Comparison of ENCODE assay signal across 10 cellular contexts in the genomic region with DNA sequence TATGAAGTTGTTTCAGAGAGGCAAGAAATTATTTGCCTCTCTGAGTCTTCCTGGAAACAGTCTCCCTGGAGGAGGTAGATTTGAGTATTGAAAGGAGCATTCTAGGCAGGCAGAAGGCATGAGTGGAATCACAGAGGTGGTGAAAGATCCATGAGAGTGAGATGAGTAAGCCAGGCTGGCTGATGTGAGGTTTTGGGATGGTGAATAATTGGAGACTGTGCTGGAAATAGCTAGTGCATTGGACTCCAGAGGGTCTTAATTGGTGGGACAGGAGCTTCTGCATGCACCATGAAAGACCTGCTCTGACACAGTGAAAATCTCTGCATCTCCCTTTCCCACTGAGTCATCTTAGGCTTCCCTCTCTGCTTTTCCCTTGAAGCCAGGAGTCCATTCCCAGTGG. TPM values are rescaled to one million over a fixed set of nuclear protein-coding genes. Genes with fewer than 3 reads are reported as not detected.
DNase-seq lines count a peak whose midpoint lies in the region; ATAC-seq and TF ChIP-seq lines count a peak whose summit lies in the region.
"Had no signal": no experiment of that assay in that cellular context is flagged by ENCODE, and none has a peak within 500 bp of the region (broad histone marks: within the 10 kb centered on the region; RNA-seq: fewer than 3 reads in every experiment).

No MANE protein-coding gene starts in this region.

- no peak for TF ChIP-seq POLR2A in vagina (IDR thresholded peaks at IDR 0.05)

- DNase-seq in Right ventricle myocardium inferior (ENCODE audit: missing footprints) (no peak), cardiac septum (ENCODE audit: low spot score) (no peak), iris pigment epithelial cell (ENCODE audit: low read depth) (peak; percentile 69), vagina (ENCODE audit: extremely low spot score in 2 of 2) (no peak), posterior vena cava (ENCODE audit: low spot score) (no peak), superior temporal gyrus (ENCODE audit: extremely low spot score) (no peak), germinal center (ENCODE audit: low spot score) (no peak)
- no peak for DNase-seq in activated naive CD8-positive, alpha-beta T cell treated with anti-CD3 and anti-CD28 coated beads for 36 hours
- DNase-seq: islet precursor cell, NCI-H1694 had no signal

- H3K4me1 ChIP-seq in vagina = no peaks in the 10 kb centered on the region

- H3K27ac Mint-ChIP-seq in activated naive CD8-positive, alpha-beta T cell treated with anti-CD3 and anti-CD28 coated beads for 36 hours = peak overlapping the region; percentile 82

- no peaks in the 10 kb centered on the region for H3K36me3 ChIP-seq in vagina

- H3K36me3 Mint-ChIP-seq in activated naive CD8-positive, alpha-beta T cell treated with anti-CD3 and anti-CD28 coated beads for 36 hours = peaks cover 10% of the 10 kb centered on the region

- no peak for TF ChIP-seq CTCF in vagina (IDR thresholded peaks at IDR 0.05)

- H3K9me3 ChIP-seq in vagina = no peaks in the 10 kb centered on the region

- no peaks in the 10 kb centered on the region for H3K27me3 ChIP-seq in vagina

- no peak overlapping the region for H3K4me3 ChIP-seq in vagina

- ATAC-seq in Right ventricle myocardium inferior = peak; percentile 33

- no peaks in the 10 kb centered on the region for H3K27me3 Mint-ChIP-seq in activated naive CD8-positive, alpha-beta T cell treated with anti-CD3 and anti-CD28 coated beads for 36 hours

- peak overlapping the region; percentile 16 for H3K4me3 Mint-ChIP-seq in activated naive CD8-positive, alpha-beta T cell treated with anti-CD3 and anti-CD28 coated beads for 36 hours

- peak overlapping the region; percentile 9 for H3K27ac ChIP-seq in vagina

- intact Hi-C loops in Right ventricle myocardium inferior (cut with DNase I) (no loop called here), cardiac septum (cut with DNase I) (no loop called here), vagina (cut with DNase I) (loop anchor here (5.0 kb wide), 1 partner anchor 37 kb away; no protein-coding TSS in a partner anchor), posterior vena cava (cut with DNase I) (no loop called here)

- no peaks in the 10 kb centered on the region for H3K9me3 Mint-ChIP-seq in activated naive CD8-positive, alpha-beta T cell treated with anti-CD3 and anti-CD28 coated beads for 36 hours

- H3K4me1 Mint-ChIP-seq in activated naive CD8-positive, alpha-beta T cell treated with anti-CD3 and anti-CD28 coated beads for 36 hours = peaks cover 68% of the 10 kb centered on the region

RNA-seq across cellular contexts. Expression of a gene that starts 46.3 kb away (rescaled TPM):
- total RNA-seq in Right ventricle myocardium inferior = 91.3 TPM
- 194 TPM for total RNA-seq in cardiac septum
- 10 to 100 TPM; 18.6 to 22.2 TPM for total RNA-seq in activated naive CD8-positive, alpha-beta T cell treated with anti-CD3 and anti-CD28 coated beads for 36 hours
- total RNA-seq in vagina = 44.4 TPM
- total RNA-seq in posterior vena cava = 10 to 100 TPM; 74.5 to 95.3 TPM
